8 cellular contexts compared by ENCODE assay signal in genomic region chr2:126971481-126972271, GRCh38.
DNase-seq lines count a peak whose midpoint lies in the region; ATAC-seq and TF ChIP-seq lines count a peak whose summit lies in the region.

No MANE protein-coding gene starts in this region.

- H3K27me3 ChIP-seq in H7 (ENCODE audit: control insufficient read depth, insufficient read depth, low read length) = peaks cover 15% of the 10 kb centered on the region; the same call in 1 of the 2 replicates
- H3K27me3 ChIP-seq in adipocyte (replicated peaks; ENCODE audit: control insufficient read depth, insufficient read depth, low read length) = peaks cover 66% of the 10 kb centered on the region
- H3K27me3 ChIP-seq in left ventricle myocardium inferior (ENCODE audit: low read depth) = peaks cover 86% of the 10 kb centered on the region
- no peaks in the 10 kb centered on the region for H3K27me3 ChIP-seq in aorta (ENCODE audit: control insufficient read depth in 1 of 2, insufficient read depth in 2 of 2, low read length in 1 of 2)

- H3K9ac ChIP-seq in adipocyte (ENCODE audit: low read length) = peak overlapping the region; percentile 72

- H3K4me3 ChIP-seq in H7 (ENCODE audit: insufficient read depth, low read depth, low read length) = no peak overlapping the region
- peak overlapping the region; percentile 76 for H3K4me3 ChIP-seq in adipocyte (ENCODE audit: low read length)
- peak overlapping the region; percentile 61 for H3K4me3 ChIP-seq in left ventricle myocardium inferior
- H3K4me3 ChIP-seq in aorta (ENCODE audit: low read length in 2 of 2) = peak overlapping the region; percentile 28 to 37

- TF ChIP-seq CTCF in left ventricle myocardium inferior (IDR thresholded peaks at IDR 0.05; ENCODE audit: borderline replicate concordance) = peak; percentile 97

- H3K9me3 ChIP-seq in adipocyte (ENCODE audit: control insufficient read depth, low read length) (no peaks in the 10 kb centered on the region), left ventricle myocardium inferior (replicated peaks) (no peaks in the 10 kb centered on the region), aorta (ENCODE audit: control insufficient read depth, low read length) (no peaks in the 10 kb centered on the region)

- DNase-seq in GM04503 (ENCODE audit: low read depth) (peak; percentile 17), H7 (peak; percentile 94), M059J (ENCODE audit: low read depth) (peak; percentile 27), T follicular helper cell (ENCODE audit: low read depth) (peak; percentile 40), adipocyte (ENCODE audit: low read depth) (peak; percentile 87), left ventricle myocardium inferior (peak; percentile 56), retina (peak; percentile 95), aorta (peak; percentile 87 to 89)

- H3K4me1 ChIP-seq in adipocyte (ENCODE audit: control insufficient read depth, insufficient read depth, low read length) (peaks cover 9% of the 10 kb centered on the region), left ventricle myocardium inferior (peaks cover 10% of the 10 kb centered on the region), aorta (ENCODE audit: control insufficient read depth in 1 of 2, insufficient read depth in 2 of 2, low read length in 2 of 2) (no peaks in the 10 kb centered on the region)

- H3K36me3 ChIP-seq in H7 (replicated peaks; ENCODE audit: control insufficient read depth, insufficient read depth, low read length) (no peaks in the 10 kb centered on the region), adipocyte (ENCODE audit: control insufficient read depth, insufficient read depth, low read length, severe bottlenecking) (no peaks in the 10 kb centered on the region), left ventricle myocardium inferior (no peaks in the 10 kb centered on the region), aorta (ENCODE audit: control insufficient read depth in 1 of 2, insufficient read depth in 2 of 2, low read length in 1 of 2) (no peaks in the 10 kb centered on the region)

- ATAC-seq in aorta (ENCODE audit: low FRiP score) = peak; percentile 92

- no peak overlapping the region for H3K27ac ChIP-seq in left ventricle myocardium inferior (replicated peaks)
- no peak overlapping the region for H3K27ac ChIP-seq in aorta (ENCODE audit: low read depth in 1 of 2, low read length in 2 of 2)

- intact Hi-C loops in left ventricle myocardium inferior (cut with micrococcal nuclease) (no loop called here), aorta (cut with DNase I) (no loop called here)

- WGBS in aorta, 2 donors = 1 to 5% methylated on average over 39 to 43 of the region's 43 CpGs

Comparison
In these comparisons a context has a peak if more than half of its experiments do, and no peak if none do; other contexts are left out.
1. DNase-seq: peak in every context shown above with its lines; median percentile 95 in retina; 94 in H7; 88 in aorta; 87 in adipocyte; 56 in left ventricle myocardium inferior; 40 in T follicular helper cell; 27 in M059J; 17 in GM04503.